Comparison of ENCODE assay signal across 24 cellular contexts in the genomic region with DNA sequence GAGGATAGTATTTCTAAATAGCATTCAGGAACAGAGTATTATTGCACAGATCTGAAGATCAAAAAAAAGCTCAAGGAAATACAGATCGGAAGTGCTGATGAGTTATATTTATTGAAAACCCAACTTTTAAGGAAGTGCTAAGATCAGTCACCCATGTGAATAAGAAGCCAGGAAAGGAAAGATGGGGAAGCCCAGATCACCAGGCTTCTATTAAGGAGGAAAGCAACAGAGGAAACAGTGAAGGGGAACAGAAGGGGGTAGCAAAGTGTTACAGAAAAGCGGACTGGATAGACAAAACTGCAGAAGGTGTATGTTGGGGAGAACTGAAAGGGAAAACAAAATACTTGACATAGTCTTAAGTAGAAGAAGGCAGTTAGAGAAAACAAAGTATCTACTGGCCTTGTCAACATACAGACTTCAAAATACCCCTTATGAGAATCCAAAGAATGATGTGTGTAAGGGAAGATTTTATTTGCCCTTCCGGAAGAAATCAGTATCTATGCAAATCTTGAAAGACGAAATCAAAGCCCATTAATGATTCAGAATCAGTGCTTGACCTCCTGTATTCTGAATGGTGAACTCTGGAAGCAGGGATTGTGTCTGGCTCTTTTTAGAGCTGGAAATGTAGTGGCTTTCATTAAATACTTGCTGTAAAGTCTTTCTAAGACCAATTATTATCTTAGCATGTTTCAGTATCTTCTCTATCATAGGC. TPM values are rescaled to one million over a fixed set of nuclear protein-coding genes. Genes with fewer than 3 reads are reported as not detected.
DNase-seq lines count a peak whose midpoint lies in the region; ATAC-seq, FAIRE-seq and TF ChIP-seq lines count a peak whose summit lies in the region.
"Had no signal": no experiment of that assay in that cellular context is flagged by ENCODE, and none has a peak within 500 bp of the region (broad histone marks: within the 10 kb centered on the region; RNA-seq: fewer than 3 reads in every experiment).

No MANE protein-coding gene starts in this region.

- no peak overlapping the region for H3K9ac ChIP-seq in HepG2 (ENCODE audit: insufficient read depth, low read depth, low read length)
- H3K9ac ChIP-seq: GM23248, SK-N-SH had no signal

- no peak for TF ChIP-seq EP300 in HepG2 (IDR thresholded peaks at IDR 0.05; ENCODE audit: low read depth in 2 of 2, low read length in 2 of 2)
- no peak for TF ChIP-seq EP300 in HepG2 (CRISPR knock-in tag; IDR thresholded peaks at IDR 0.05; ENCODE audit: borderline replicate concordance)

- in situ Hi-C loops in HepG2 (cut with HindIII; ENCODE audit: extremely low pct_ligation_motif_present, low pct_unique_long_range_greater_than_20kb): no loop called here

- TF ChIP-seq POLR2A in HepG2 (IDR thresholded peaks at IDR 0.05; ENCODE audit: insufficient read depth in 1 of 2, low read depth in 2 of 2, low read length in 2 of 2): no peak

- H3K4me3 ChIP-seq in HepG2 (replicated peaks in 1 of 3; ENCODE audit: insufficient read depth in 1 of 3, low read depth in 2 of 3, low read length in 3 of 3): no peak overlapping the region
- H3K4me3 ChIP-seq: GM23248, psoas muscle, spleen had no signal

- H3K79me2 ChIP-seq in HepG2 (ENCODE audit: insufficient read depth, low read length): no peaks in the 10 kb centered on the region

- H3K4me3 Mint-ChIP-seq in activated B cell treated with CpG ODN at 0.5 μM for 24 hours: no peak overlapping the region
- H3K4me3 Mint-ChIP-seq: activated CD8-positive, alpha-beta memory T cell treated with anti-CD3 and anti-CD28 coated beads, Interleukin-2, amount 10 ng/mL, durations not matched to agents 7 days and 5 days; activated naive CD8-positive, alpha-beta T cell treated with anti-CD3 and anti-CD28 coated beads for 36 hours; activated T-helper 17 cell treated with anti-CD3 and anti-CD28 coated beads, Interleukin-2, amount 50 U/mL, for 72 hours; CD8-positive, alpha-beta T cell had no signal

- no peak for TF ChIP-seq RAD21 in HepG2 (CRISPR knock-in tag; IDR thresholded peaks at IDR 0.05)

- no peak overlapping the region for H3K27ac Mint-ChIP-seq in activated B cell treated with CpG ODN at 0.5 μM for 24 hours
- H3K27ac Mint-ChIP-seq: activated CD8-positive, alpha-beta memory T cell treated with anti-CD3 and anti-CD28 coated beads, Interleukin-2, amount 10 ng/mL, durations not matched to agents 7 days and 5 days; activated naive CD8-positive, alpha-beta T cell treated with anti-CD3 and anti-CD28 coated beads for 36 hours; activated T-helper 17 cell treated with anti-CD3 and anti-CD28 coated beads, Interleukin-2, amount 50 U/mL, for 72 hours; CD8-positive, alpha-beta T cell had no signal

- H3K9me3 Mint-ChIP-seq in activated B cell treated with CpG ODN at 0.5 μM for 24 hours: no peaks in the 10 kb centered on the region
- H3K9me3 Mint-ChIP-seq: activated naive CD8-positive, alpha-beta T cell treated with anti-CD3 and anti-CD28 coated beads for 36 hours; activated T-helper 17 cell treated with anti-CD3 and anti-CD28 coated beads, Interleukin-2, amount 50 U/mL, for 72 hours; CD8-positive, alpha-beta T cell had no signal

- DNase-seq in Ammon's horn (ENCODE audit: low spot score) (peak; percentile 11), activated B cell treated with CpG ODN at 0.5 μM for 24 hours (no peak), HepG2 (ENCODE audit: low spot score) (no peak), NAMALWA (ENCODE audit: low spot score) (no peak), NCI-H1436 (lab: John Stamatoyannopoulos, UW) (no peak), RWPE1 (ENCODE audit: low spot score) (no peak)
- DNase-seq: activated CD8-positive, alpha-beta memory T cell treated with anti-CD3 and anti-CD28 coated beads, Interleukin-2, amount 10 ng/mL, durations not matched to agents 7 days and 5 days; activated naive CD8-positive, alpha-beta T cell treated with anti-CD3 and anti-CD28 coated beads for 36 hours; CD8-positive, alpha-beta T cell; cortex of kidney; DMS79 treated with DMSO at 0.1 percent for 48 hours; foreskin keratinocyte; GM23248; midbrain; NCI-H146; NCI-H748 treated with DMSO at 0.1 percent for 48 hours; psoas muscle; SK-N-SH; spleen; stimulated activated CD8-positive, alpha-beta memory T cell treated with anti-CD3 and anti-CD28 coated beads, Interleukin-4, amount 100 ng/mL, for 48 hours had no signal

- WGBS in HepG2 (ENCODE audit: low lambda C conversion rate): 99% methylated on average over 4 of the region's 4 CpGs

- POLR2A ChIA-PET in activated B cell treated with CpG ODN at 0.5 μM for 24 hours (lab: Charles Lee): interaction anchor here (0.9 kb wide), 1 partner anchor 11 kb away, joined by 3 read pairs; a partner anchor contains a TSS
- POLR2A ChIA-PET in HepG2 (lab: Yijun Ruan, JAX): interaction anchor here (1.2 kb wide), 1 partner anchor 12 kb away, joined by 4 read pairs; a partner anchor contains a TSS
- POLR2A ChIA-PET in RWPE1 (lab: Yijun Ruan, JAX; ENCODE audit: low non-redundant PET): no interaction called here

- TSS peak; percentile 22 for BruUV-seq in HepG2 (replicated peaks; lab: Mats Ljungman, UMichigan)

- H3K4me2 ChIP-seq in HepG2 (ENCODE audit: low read depth, low read length): no peak overlapping the region
- H3K4me2 ChIP-seq: SK-N-SH had no signal

- H4K20me1 ChIP-seq in HepG2 (ENCODE audit: insufficient read depth, low read length): no peaks in the 10 kb centered on the region

- TF ChIP-seq CTCF in activated B cell treated with CpG ODN at 0.5 μM for 24 hours (IDR thresholded peaks at IDR 0.05): no peak
- TF ChIP-seq CTCF in HepG2 (CRISPR knock-in tag; IDR thresholded peaks at IDR 0.05): no peak
- TF ChIP-seq CTCF in RWPE1 (conservative IDR thresholded peaks at IDR 0.05; ENCODE audit: low read depth): no peak

- intact Hi-C loops in activated B cell treated with CpG ODN at 0.5 μM for 24 hours (cut with micrococcal nuclease) (no loop called here), HepG2 (cut with micrococcal nuclease; ENCODE audit: unreplicated experiment) (no loop called here)

- no peak overlapping the region for H2AFZ ChIP-seq in HepG2 (ENCODE audit: low read length)
- H2AFZ ChIP-seq: GM23248 had no signal

- peaks cover 39% of the 10 kb centered on the region for H3K36me3 Mint-ChIP-seq in activated B cell treated with CpG ODN at 0.5 μM for 24 hours (ENCODE audit: low read depth)

- no peaks in the 10 kb centered on the region; a peak in 1 of 5 replicates for H3K27me3 ChIP-seq in HepG2 (ENCODE audit: control insufficient read depth in 1 of 2, insufficient read depth in 2 of 2, low read length in 2 of 2)
- H3K27me3 ChIP-seq: foreskin keratinocyte, spleen had no signal

- H3K27me3 Mint-ChIP-seq in activated B cell treated with CpG ODN at 0.5 μM for 24 hours: no peaks in the 10 kb centered on the region
- H3K27me3 Mint-ChIP-seq: activated CD8-positive, alpha-beta memory T cell treated with anti-CD3 and anti-CD28 coated beads, Interleukin-2, amount 10 ng/mL, durations not matched to agents 7 days and 5 days; activated naive CD8-positive, alpha-beta T cell treated with anti-CD3 and anti-CD28 coated beads for 36 hours; activated T-helper 17 cell treated with anti-CD3 and anti-CD28 coated beads, Interleukin-2, amount 50 U/mL, for 72 hours had no signal

- ATAC-seq in GM18498 (IDR thresholded peaks at IDR 0.05; ENCODE audit: unreplicated experiment): peak; percentile 43
- ATAC-seq in activated B cell treated with CpG ODN at 0.5 μM for 24 hours (ENCODE audit: low read depth): peak; percentile 21
- ATAC-seq in HepG2: no peak
- no peak for ATAC-seq in GM19455 (IDR thresholded peaks at IDR 0.05; ENCODE audit: unreplicated experiment)
- ATAC-seq: activated CD8-positive, alpha-beta memory T cell treated with anti-CD3 and anti-CD28 coated beads, Interleukin-2, amount 10 ng/mL, durations not matched to agents 7 days and 5 days; activated T-helper 17 cell treated with anti-CD3 and anti-CD28 coated beads, Interleukin-2, amount 50 U/mL, for 72 hours; CD8-positive, alpha-beta T cell; foreskin keratinocyte; psoas muscle had no signal

- H3K4me1 ChIP-seq in HepG2 (ENCODE audit: insufficient read depth, low read length): no peaks in the 10 kb centered on the region
- H3K4me1 ChIP-seq: psoas muscle had no signal

- CTCF ChIA-PET in activated B cell treated with CpG ODN at 0.5 μM for 24 hours (lab: Charles Lee) (no interaction called here), HepG2 (lab: Yijun Ruan, JAX; ENCODE audit: low intra/inter-chr PET ratio, low total read pairs) (no interaction called here), RWPE1 (lab: Yijun Ruan, JAX) (no interaction called here)

- H3K9me3 ChIP-seq in HepG2 (ENCODE audit: low read length): no peaks in the 10 kb centered on the region
- H3K9me3 ChIP-seq: psoas muscle, SK-N-SH, spleen had no signal

- H3K4me1 Mint-ChIP-seq in activated B cell treated with CpG ODN at 0.5 μM for 24 hours: peaks cover 17% of the 10 kb centered on the region
- H3K4me1 Mint-ChIP-seq: activated T-helper 17 cell treated with anti-CD3 and anti-CD28 coated beads, Interleukin-2, amount 50 U/mL, for 72 hours had no signal

- H3K36me3 ChIP-seq in HepG2 (replicated peaks in 1 of 2; ENCODE audit: control insufficient read depth in 1 of 2, insufficient read depth in 2 of 2, low read length in 2 of 2): peaks cover 3 to 13% of the 10 kb centered on the region in 2 experiments

- H3K27ac ChIP-seq in HepG2 (ENCODE audit: extremely low read length, insufficient read depth, low read length) (no peak overlapping the region), RWPE1 (no peak overlapping the region)
- H3K27ac ChIP-seq: epithelial cell of prostate, foreskin keratinocyte, GM23248, psoas muscle, spleen had no signal

- FAIRE-seq in HepG2 (lab: Jason Lieb, UNC): no peak

RNA-seq across cellular contexts. Expression of a gene that starts 12.1 kb away (rescaled TPM):
- 49.4 and 55.7 TPM in 2 replicates for total RNA-seq in activated B cell treated with CpG ODN at 0.5 μM for 24 hours
- total RNA-seq in HepG2 (2016; rRNA removed; fragmentation: Illumina TruSeq; extraction: Trizol): 42.6 and 61.2 TPM in 2 replicates
- 4.4 and 6.1 TPM in 2 replicates for total RNA-seq in HepG2 (2016; cell fraction: cytosol; rRNA removed; fragmentation: Illumina TruSeq; extraction: Trizol; ENCODE audit: low read depth)
- total RNA-seq in HepG2 (2016; cell fraction: insoluble cytoplasmic fraction; rRNA removed; fragmentation: Illumina TruSeq; extraction: Trizol): 44.5 and 64.1 TPM in 2 replicates
- total RNA-seq in HepG2 (2016; cell fraction: membrane; rRNA removed; fragmentation: Illumina TruSeq; extraction: Trizol): 23.2 and 23.8 TPM in 2 replicates
- total RNA-seq in HepG2 (2016; cell fraction: nucleus; rRNA removed; fragmentation: Illumina TruSeq; extraction: Trizol): 50.8 and 53.3 TPM in 2 replicates
- polyA plus RNA-seq in HepG2 (2011; rRNA removed): 40.3 and 47.0 TPM in 2 replicates
- 13.1 and 19.2 TPM in 2 replicates for polyA plus RNA-seq in HepG2 (2011; cell fraction: cytosol; rRNA removed)
- polyA plus RNA-seq in HepG2 (2011; cell fraction: nucleus; rRNA removed): 22.2 and 29.6 TPM in 2 replicates
- polyA plus RNA-seq in HepG2 (2012): 31.2 and 37.2 TPM in 2 replicates
- polyA plus RNA-seq in HepG2 (2016; cell fraction: cytosol; fragmentation: Illumina TruSeq; extraction: Trizol; ENCODE audit: low read depth): 5.9 and 6.6 TPM in 2 replicates
- polyA plus RNA-seq in HepG2 (2016; cell fraction: insoluble cytoplasmic fraction; fragmentation: Illumina TruSeq; extraction: Trizol; ENCODE audit: low read depth): 58.1 and 66.5 TPM in 2 replicates
- polyA plus RNA-seq in HepG2 (2016; cell fraction: membrane; fragmentation: Illumina TruSeq; extraction: Trizol; ENCODE audit: low read depth): 14.6 and 16.0 TPM in 2 replicates
- 59.7 and 60.4 TPM in 2 replicates for polyA plus RNA-seq in HepG2 (2016; cell fraction: nucleus; fragmentation: Illumina TruSeq; extraction: Trizol; ENCODE audit: insufficient read depth, low read depth)
- 13.6 and 15.7 TPM in 2 replicates for polyA minus RNA-seq in HepG2 (2011; rRNA and poly(A)+ RNA removed; ENCODE audit: low replicate concordance)
- polyA minus RNA-seq in HepG2 (2011; cell fraction: cytosol; rRNA and poly(A)+ RNA removed): 15.9 and 20.5 TPM in 2 replicates
- polyA minus RNA-seq in HepG2 (2011; cell fraction: nucleus; rRNA and poly(A)+ RNA removed): 97.6 and 97.8 TPM in 2 replicates

Comparison
In these comparisons a context has a peak if more than half of its experiments do, and no peak if none do; other contexts are left out.
1. ATAC-seq: peak in GM18498 (single experiment) and activated B cell treated with CpG ODN at 0.5 μM for 24 hours (single experiment); none in HepG2 (single experiment) and GM19455 (single experiment).